1 cellular context compared by ENCODE assay signal in genomic region chr5:157100140-157100679, GRCh38.
TF ChIP-seq lines count a peak whose summit lies in the region.

No MANE protein-coding gene starts in this region.

TF ChIP-seq in K562, 482 proteins besides CTCF, POLR2A, EP300 and RAD21:
- TF ChIP-seq SRSF1 (IDR thresholded peaks at IDR 0.05; ENCODE audit: low read depth, low read length) (no peak), SNAPC5 (CRISPR knock-in tag; IDR thresholded peaks at IDR 0.05) (no peak), U2AF1 (optimal IDR thresholded peaks at IDR 0.05; ENCODE audit: low read depth, low read length) (no peak), ZNF586 (CRISPR knock-in tag; conservative IDR thresholded peaks at IDR 0.05) (no peak), ZNF77 (CRISPR knock-in tag; IDR thresholded peaks at IDR 0.05) (no peak), KAT8 (IDR thresholded peaks at IDR 0.05; ENCODE audit: low read depth) (no peak), ETV1 (tag; conservative IDR thresholded peaks at IDR 0.05; ENCODE audit: low read depth) (no peak), STAT5B (CRISPR knock-in tag; IDR thresholded peaks at IDR 0.05) (no peak), NFRKB (IDR thresholded peaks at IDR 0.05; ENCODE audit: low read depth) (no peak), KDM1A (IDR thresholded peaks at IDR 0.05) (peak in 1 of 2 experiments; percentile 35; a peak in 1 of 4 replicates), E2F4 (CRISPR knock-in tag; IDR thresholded peaks at IDR 0.05; ENCODE audit: low read depth) (no peak), BHLHE40 (IDR thresholded peaks at IDR 0.05; ENCODE audit: low read length) (no peak), TFE3 (CRISPR knock-in tag; IDR thresholded peaks at IDR 0.05) (peak; percentile 79), EWSR1 (IDR thresholded peaks at IDR 0.05; ENCODE audit: borderline replicate concordance, low read depth, partially characterized antibody) (no peak), MXD1 (CRISPR knock-in tag; IDR thresholded peaks at IDR 0.05; ENCODE audit: borderline replicate concordance, poor library complexity, severe bottlenecking) (no peak), MEF2A (IDR thresholded peaks at IDR 0.05; ENCODE audit: control insufficient read depth, low read depth, low read length) (peak; percentile 23; the same call in 1 of the 2 replicates), MAX (CRISPR knock-in tag; IDR thresholded peaks at IDR 0.05) (no peak), FOSL1 (tag; conservative IDR thresholded peaks at IDR 0.05) (peak; percentile 57), DPF2 (IDR thresholded peaks at IDR 0.05) (no peak), TOE1 (IDR thresholded peaks at IDR 0.05; ENCODE audit: borderline replicate concordance) (no peak), TOE1 (CRISPR knock-in tag; IDR thresholded peaks at IDR 0.05; ENCODE audit: borderline replicate concordance, low read depth) (no peak), BRD9 (IDR thresholded peaks at IDR 0.05; ENCODE audit: low read depth, partially characterized antibody) (no peak), TRIM24 (IDR thresholded peaks at IDR 0.05) (peak in 1 of 2 experiments; percentile 42; a peak in 1 of 4 replicates), GATAD2A (IDR thresholded peaks at IDR 0.05) (no peak), SMARCA5 (IDR thresholded peaks at IDR 0.05) (no peak), E2F5 (CRISPR knock-in tag; IDR thresholded peaks at IDR 0.05) (no peak), JUN (IDR thresholded peaks at IDR 0.05; ENCODE audit: borderline replicate concordance, low read depth, low read length) (0 out of 2 replicates have a peak, but pooled peaks have one; percentile 3), JUN (CRISPR knock-in tag; IDR thresholded peaks at IDR 0.05; ENCODE audit: borderline replicate concordance) (no peak), SPI1 (IDR thresholded peaks at IDR 0.05; ENCODE audit: borderline replicate concordance, low read depth, low read length) (0 out of 2 replicates have a peak, but pooled peaks have one; percentile 33), ATF3 (IDR thresholded peaks at IDR 0.05) (peak; percentile 60), ATF3 (CRISPR knock-in tag; conservative IDR thresholded peaks at IDR 0.05) (no peak), MECOM (CRISPR knock-in tag; IDR thresholded peaks at IDR 0.05) (no peak), GATA2 (CRISPR knock-in tag; IDR thresholded peaks at IDR 0.05) (no peak), RBM14 (IDR thresholded peaks at IDR 0.05; ENCODE audit: borderline replicate concordance, insufficient read depth, low read depth, low read length) (no peak), ARNT (IDR thresholded peaks at IDR 0.05) (no peak), USF1 (CRISPR knock-in tag; IDR thresholded peaks at IDR 0.05) (no peak), HEY1 (CRISPR knock-in tag; IDR thresholded peaks at IDR 0.05; ENCODE audit: borderline replicate concordance) (no peak), EGR1 (conservative IDR thresholded peaks at IDR 0.05) (0 out of 2 replicates have a peak, but pooled peaks have one; percentile 26), ZNF740 (CRISPR knock-in tag; IDR thresholded peaks at IDR 0.05) (no peak), ZNF740 (tag; IDR thresholded peaks at IDR 0.05) (no peak), ZEB2 (IDR thresholded peaks at IDR 0.05) (no peak), CLOCK (CRISPR knock-in tag; IDR thresholded peaks at IDR 0.05; ENCODE audit: borderline replicate concordance) (no peak), RBM25 (IDR thresholded peaks at IDR 0.05; ENCODE audit: low read depth, low read length, severe bottlenecking) (peak; percentile 52), ZNF766 (CRISPR knock-in tag; conservative IDR thresholded peaks at IDR 0.05) (no peak), ASH1L (IDR thresholded peaks at IDR 0.05; ENCODE audit: borderline replicate concordance, low read depth, partially characterized antibody) (no peak), PPARD (CRISPR knock-in tag; IDR thresholded peaks at IDR 0.05) (no peak), YY1 (IDR thresholded peaks at IDR 0.05; ENCODE audit: borderline replicate concordance in 1 of 3, control insufficient read depth in 1 of 3, extremely low read depth in 1 of 3, insufficient read depth in 3 of 3, insufficient read length in 1 of 3, insufficient replicate concordance in 2 of 3, low read depth in 1 of 3, low read length in 2 of 3) (no peak), ZNF316 (IDR thresholded peaks at IDR 0.05) (0 out of 2 replicates have a peak, but pooled peaks have one; percentile 16)
